ENCODE assay signal across 32 cellular contexts in the genomic region with DNA sequence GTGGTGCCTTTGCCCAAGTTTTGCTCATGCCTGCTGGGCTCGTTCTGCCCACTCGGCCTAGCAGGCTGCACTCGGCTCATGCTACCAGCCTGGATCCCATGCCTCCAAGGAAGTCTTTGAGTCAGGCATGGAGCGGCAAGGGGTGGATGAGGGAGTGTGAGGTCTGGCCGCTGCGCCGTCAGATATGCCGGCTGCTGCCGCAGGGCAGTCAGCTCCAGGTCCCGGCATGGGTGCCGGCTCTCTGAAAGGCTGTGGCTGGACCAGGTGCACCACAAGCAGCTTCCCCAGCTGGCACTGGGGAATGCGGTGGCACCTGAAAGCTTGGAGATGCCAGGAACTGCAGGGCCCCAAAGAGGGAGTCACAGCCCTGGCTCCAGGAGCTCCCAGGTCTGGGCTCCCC.
"Had no signal": no experiment of that assay in that cellular context is flagged by ENCODE, and none has a peak within 500 bp of the region (broad histone marks: within the 10 kb centered on the region; RNA-seq: fewer than 3 reads in every experiment).

No MANE protein-coding gene starts in this region.

- H3K36me3 ChIP-seq: Peyer's patch, SJSA1 had no signal

- H3K27ac ChIP-seq: KMS-11, Peyer's patch, SJSA1 had no signal

- H3K9me3 ChIP-seq: Peyer's patch, SJSA1, SK-N-SH had no signal

- H3K4me1 ChIP-seq: Peyer's patch, SJSA1 had no signal

- H3K4me2 ChIP-seq: KMS-11, SK-N-SH had no signal

- H3K9ac ChIP-seq: KMS-11, SK-N-SH had no signal

- DNase-seq: Karpas-422; MM.1S; NCI-H1048; NCI-H1092 treated with DMSO at 0.1 percent for 48 hours; NCI-H1105 treated with DMSO at 0.1 percent for 48 hours; NCI-H1417; NCI-H1436; NCI-H146; NCI-H1694; NCI-H187; NCI-H1930; NCI-H2029 treated with DMSO at 0.1 percent for 48 hours; NCI-H2081 treated with DMSO at 0.1 percent for 48 hours; NCI-H2107; NCI-H2171; NCI-H226; NCI-H446 treated with DMSO at 0.1 percent for 48 hours; NCI-H510A; NCI-H526; NCI-H774; NK-92 treated with Interleukin-12 subunit alpha and Interleukin-12 subunit beta, amount 100 ng/mL, for 24 hours; OCI-M1; PC-3; Peyer's patch; Right ventricle myocardium superior; RPMI8226; SHP77 treated with DMSO at 0.1 percent for 48 hours; SK-N-SH; SW 1271; T-helper 1 cell had no signal

- H3K4me3 ChIP-seq: Peyer's patch, SJSA1 had no signal

- H3K27me3 ChIP-seq: SJSA1 had no signal

- ATAC-seq: PC-3 had no signal
